In the genomic region with DNA sequence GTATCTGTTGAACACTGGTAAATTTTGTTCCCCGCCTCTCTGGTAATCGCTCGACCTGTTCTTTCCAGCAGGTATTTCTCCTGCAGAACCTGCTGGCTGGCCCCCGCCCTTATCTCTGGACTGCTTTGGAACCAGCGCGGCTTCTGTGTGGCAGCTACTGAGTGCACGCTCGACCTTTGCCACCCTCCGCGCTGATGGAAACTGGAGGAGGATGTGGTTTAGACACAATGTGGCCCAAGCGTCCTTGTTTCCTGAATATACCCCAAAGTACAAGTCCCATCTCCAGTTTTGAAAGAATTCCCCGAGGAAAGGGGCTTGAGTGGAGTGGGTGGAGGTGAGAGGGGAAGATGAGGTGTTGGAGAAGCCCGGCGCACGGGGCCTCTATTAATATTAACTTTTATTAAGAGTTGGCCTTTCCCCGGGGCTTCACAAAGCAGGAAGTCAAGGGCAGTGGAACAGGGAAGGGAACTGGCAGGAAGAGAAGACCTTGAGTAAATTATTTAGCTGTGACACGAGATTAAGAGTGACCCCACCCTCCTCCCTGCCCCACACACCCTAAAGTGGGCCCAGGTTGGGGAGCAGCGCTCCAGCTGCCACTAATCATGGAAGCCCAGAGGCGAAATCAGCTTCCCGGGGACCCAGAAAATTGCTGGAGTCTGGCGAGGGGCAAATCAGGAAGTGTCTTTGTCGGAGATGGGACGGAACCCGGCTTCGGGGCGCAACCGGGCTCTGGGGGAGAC, we compare ENCODE assay signal across 8 cellular contexts. TPM values are rescaled to one million over a fixed set of nuclear protein-coding genes. Genes with fewer than 3 reads are reported as not detected.
DNase-seq lines count a peak whose midpoint lies in the region; ATAC-seq and TF ChIP-seq lines count a peak whose summit lies in the region.

No MANE protein-coding gene starts in this region.

- H3K4me3 ChIP-seq in tibial nerve = peak overlapping the region; percentile 7 to 57 (median 48)

- H3K4me1 ChIP-seq in tibial nerve = peaks cover 0 to 19% (median 11%) of the 10 kb centered on the region in 4 donors

- no peak for TF ChIP-seq CTCF in tibial nerve (IDR thresholded peaks at IDR 0.05)

- intact Hi-C loops in activated CD4-positive, alpha-beta memory T cell treated with anti-CD3 and anti-CD28 coated beads for 36 hours (cut with micrococcal nuclease) = loop anchor here (1.0 to 10.0 kb wide), 2 partner anchors 123 to 578 kb away; no protein-coding TSS in a partner anchor
- intact Hi-C loops in left colon (cut with DNase I, micrococcal nuclease) = loop anchor here in 1 of 2 donors (10.0 kb wide), 1 partner anchor 118 kb away; no protein-coding TSS in a partner anchor

- ATAC-seq in left colon = peak; percentile 60

- peak overlapping the region in 2 of 4 donors; percentile 47 to 74 for H3K27ac ChIP-seq in tibial nerve

- H3K27ac Mint-ChIP-seq in activated CD4-positive, alpha-beta memory T cell treated with anti-CD3 and anti-CD28 coated beads, Interleukin-2, amount 10 ng/mL, durations not matched to agents 7 days and 5 days = no peak overlapping the region
- H3K27ac Mint-ChIP-seq in activated CD4-positive, alpha-beta memory T cell treated with anti-CD3 and anti-CD28 coated beads for 36 hours = no peak overlapping the region

- DNase-seq in activated CD4-positive, alpha-beta memory T cell treated with anti-CD3 and anti-CD28 coated beads, Interleukin-2, amount 10 ng/mL, durations not matched to agents 7 days and 5 days = no peak
- DNase-seq in activated CD4-positive, alpha-beta memory T cell treated with anti-CD3 and anti-CD28 coated beads for 36 hours = no peak
- DNase-seq in UCSD-AML1 (lab: John Stamatoyannopoulos, UW; ENCODE audit: unreplicated experiment) (peak; percentile 58), left colon (peak; percentile 82 to 85), tibial nerve (ENCODE audit: low spot score in 2 of 2) (no peak), AG08395 (ENCODE audit: low spot score) (no peak)
- DNase-seq in stimulated activated CD4-positive, alpha-beta T cell treated with anti-CD3 and anti-CD28 coated beads, Interleukin-4, amount 100 ng/mL, for 4 hours = no peak
- no peak for DNase-seq in stimulated activated naive CD4-positive, alpha-beta T cell treated with Interleukin-2 at 50 U/mL for 16 hours (lab: John Stamatoyannopoulos, UW)

- TF ChIP-seq POLR2A in tibial nerve (IDR thresholded peaks at IDR 0.05) = no peak

- H3K9me3 ChIP-seq in tibial nerve = peaks cover 0 to 4% (median 0%) of the 10 kb centered on the region in 4 donors

- H3K9me3 Mint-ChIP-seq in activated CD4-positive, alpha-beta memory T cell treated with anti-CD3 and anti-CD28 coated beads, Interleukin-2, amount 10 ng/mL, durations not matched to agents 7 days and 5 days = no peaks in the 10 kb centered on the region
- peaks cover 4% of the 10 kb centered on the region for H3K9me3 Mint-ChIP-seq in activated CD4-positive, alpha-beta memory T cell treated with anti-CD3 and anti-CD28 coated beads for 36 hours

- 17 to 23% methylated on average over 27 of the region's 27 CpGs for WGBS in tibial nerve, 2 donors

- TF ChIP-seq EP300 in tibial nerve (IDR thresholded peaks at IDR 0.05) = no peak

- H3K36me3 Mint-ChIP-seq in activated CD4-positive, alpha-beta memory T cell treated with anti-CD3 and anti-CD28 coated beads, Interleukin-2, amount 10 ng/mL, durations not matched to agents 7 days and 5 days (ENCODE audit: low read depth) = no peaks in the 10 kb centered on the region
- no peaks in the 10 kb centered on the region for H3K36me3 Mint-ChIP-seq in activated CD4-positive, alpha-beta memory T cell treated with anti-CD3 and anti-CD28 coated beads for 36 hours

- H3K27me3 Mint-ChIP-seq in activated CD4-positive, alpha-beta memory T cell treated with anti-CD3 and anti-CD28 coated beads, Interleukin-2, amount 10 ng/mL, durations not matched to agents 7 days and 5 days = peaks cover 50% of the 10 kb centered on the region
- peaks cover 54% of the 10 kb centered on the region for H3K27me3 Mint-ChIP-seq in activated CD4-positive, alpha-beta memory T cell treated with anti-CD3 and anti-CD28 coated beads for 36 hours

- H3K4me1 Mint-ChIP-seq in activated CD4-positive, alpha-beta memory T cell treated with anti-CD3 and anti-CD28 coated beads, Interleukin-2, amount 10 ng/mL, durations not matched to agents 7 days and 5 days = peaks cover 14% of the 10 kb centered on the region
- H3K4me1 Mint-ChIP-seq in activated CD4-positive, alpha-beta memory T cell treated with anti-CD3 and anti-CD28 coated beads for 36 hours (ENCODE audit: low read depth) = peaks cover 10% of the 10 kb centered on the region

- no peaks in the 10 kb centered on the region for H3K36me3 ChIP-seq in tibial nerve

- peaks cover 0 to 76% of the 10 kb centered on the region in 2 donors for H3K27me3 ChIP-seq in tibial nerve

- peak overlapping the region; percentile 14 for H3K4me3 Mint-ChIP-seq in activated CD4-positive, alpha-beta memory T cell treated with anti-CD3 and anti-CD28 coated beads, Interleukin-2, amount 10 ng/mL, durations not matched to agents 7 days and 5 days
- no peak overlapping the region for H3K4me3 Mint-ChIP-seq in activated CD4-positive, alpha-beta memory T cell treated with anti-CD3 and anti-CD28 coated beads for 36 hours

- POLR2A ChIA-PET in activated CD4-positive, alpha-beta memory T cell treated with anti-CD3 and anti-CD28 coated beads, Interleukin-2, amount 10 ng/mL, durations not matched to agents 7 days and 5 days (lab: Charles Lee) = no interaction called here
- POLR2A ChIA-PET in activated CD4-positive, alpha-beta memory T cell treated with anti-CD3 and anti-CD28 coated beads for 36 hours (lab: Charles Lee) = no interaction called here

- CTCF ChIA-PET in activated CD4-positive, alpha-beta memory T cell treated with anti-CD3 and anti-CD28 coated beads, Interleukin-2, amount 10 ng/mL, durations not matched to agents 7 days and 5 days (lab: Charles Lee) = interaction anchor here (0.6 to 2.3 kb wide), 21 partner anchors 9 to 591 kb away, joined by 3 to 58 read pairs (median 4); no protein-coding TSS in a partner anchor
- CTCF ChIA-PET in activated CD4-positive, alpha-beta memory T cell treated with anti-CD3 and anti-CD28 coated beads for 36 hours (lab: Charles Lee) = interaction anchor here (0.6 to 6.8 kb wide), 26 partner anchors 9 to 591 kb away, joined by 3 to 152 read pairs (median 6); a partner anchor contains a TSS

RNA-seq across cellular contexts. Expression of a gene that starts 16.0 kb away (rescaled TPM):
- not detected for total RNA-seq in activated CD4-positive, alpha-beta memory T cell treated with anti-CD3 and anti-CD28 coated beads, Interleukin-2, amount 10 ng/mL, durations not matched to agents 7 days and 5 days
- total RNA-seq in activated CD4-positive, alpha-beta memory T cell treated with anti-CD3 and anti-CD28 coated beads for 36 hours = not detected
- total RNA-seq in left colon (100 to 1,000 TPM; 266 to 293 TPM), tibial nerve (not detected)

RNA-seq across cellular contexts. Expression of a gene that starts 33.3 kb away (rescaled TPM):
- total RNA-seq in activated CD4-positive, alpha-beta memory T cell treated with anti-CD3 and anti-CD28 coated beads, Interleukin-2, amount 10 ng/mL, durations not matched to agents 7 days and 5 days = not detected
- total RNA-seq in activated CD4-positive, alpha-beta memory T cell treated with anti-CD3 and anti-CD28 coated beads for 36 hours = not detected
- total RNA-seq in left colon (under 1 TPM; 0.67 to 0.76 TPM), tibial nerve (under 1 TPM in 1 of 4 donors, not detected in 3; 0.30 TPM)

RNA-seq across cellular contexts. Expression of a gene that starts 35.4 kb away (rescaled TPM):
- not detected for total RNA-seq in activated CD4-positive, alpha-beta memory T cell treated with anti-CD3 and anti-CD28 coated beads, Interleukin-2, amount 10 ng/mL, durations not matched to agents 7 days and 5 days
- total RNA-seq in activated CD4-positive, alpha-beta memory T cell treated with anti-CD3 and anti-CD28 coated beads for 36 hours = not detected
- 10 to 100 TPM; 44.8 to 46.4 TPM for total RNA-seq in left colon
- total RNA-seq in tibial nerve = not detected

Comparison
In these comparisons a context has a peak if more than half of its experiments do, and no peak if none do; other contexts are left out.
1. DNase-seq: peak in UCSD-AML1 (single experiment) and left colon (2 of 2); none in activated CD4-positive, alpha-beta memory T cell treated with anti-CD3 and anti-CD28 coated beads, Interleukin-2, amount 10 ng/mL, durations not matched to agents 7 days and 5 days (single experiment), activated CD4-positive, alpha-beta memory T cell treated with anti-CD3 and anti-CD28 coated beads for 36 hours (single experiment), tibial nerve (0 of 2), stimulated activated CD4-positive, alpha-beta T cell treated with anti-CD3 and anti-CD28 coated beads, Interleukin-4, amount 100 ng/mL, for 4 hours (0 of 2), AG08395 (single experiment) and stimulated activated naive CD4-positive, alpha-beta T cell treated with Interleukin-2 at 50 U/mL for 16 hours (single experiment).
2. RNA of a gene that starts 16.0 kb away (total RNA-seq): 266 to 293 TPM in left colon; not detected in activated CD4-positive, alpha-beta memory T cell treated with anti-CD3 and anti-CD28 coated beads, Interleukin-2, amount 10 ng/mL, durations not matched to agents 7 days and 5 days, not detected in activated CD4-positive, alpha-beta memory T cell treated with anti-CD3 and anti-CD28 coated beads for 36 hours and not detected in tibial nerve; every median in the first group is over 100 times any median in the second.
3. RNA of a gene that starts 35.4 kb away (total RNA-seq): 44.8 to 46.4 TPM in left colon; not detected in activated CD4-positive, alpha-beta memory T cell treated with anti-CD3 and anti-CD28 coated beads, Interleukin-2, amount 10 ng/mL, durations not matched to agents 7 days and 5 days, not detected in activated CD4-positive, alpha-beta memory T cell treated with anti-CD3 and anti-CD28 coated beads for 36 hours and not detected in tibial nerve; every median in the first group is over 10 times any median in the second.